Comparison of ENCODE assay signal across 17 cellular contexts in genomic region chr10:130174343-130174742, GRCh38. TPM values are rescaled to one million over a fixed set of nuclear protein-coding genes. Genes with fewer than 3 reads are reported as not detected.
DNase-seq lines count a peak whose midpoint lies in the region; ATAC-seq and TF ChIP-seq lines count a peak whose summit lies in the region.
"Had no signal": no experiment of that assay in that cellular context is flagged by ENCODE, and none has a peak within 500 bp of the region (broad histone marks: within the 10 kb centered on the region; RNA-seq: fewer than 3 reads in every experiment).

No MANE protein-coding gene starts in this region.

- no peak overlapping the region for H3K4me3 Mint-ChIP-seq in CD4-positive, CD25-positive, alpha-beta regulatory T cell
- no peak overlapping the region for H3K4me3 Mint-ChIP-seq in activated T-helper 1 cell treated with anti-CD3 and anti-CD28 coated beads, Interleukin-12 subunit alpha, Interleukin-12 subunit beta, Interleukin-2, Interleukin-4 antibody, amounts not matched to agents 30 ng/mL and 10 ng/mL and 1 ng/mL, durations not matched to agents 14 hours and 24 hours and 36 hours
- no peak overlapping the region for H3K4me3 Mint-ChIP-seq in memory B cell
- H3K4me3 Mint-ChIP-seq: IgD-negative memory B cell had no signal

- H3K56ac ChIP-seq in IMR-90 (ENCODE audit: extremely low read depth, insufficient read depth, low read length) = no peak overlapping the region

- H2BK20ac ChIP-seq in IMR-90 (ENCODE audit: low read depth, low read length) = no peak overlapping the region

- dilution Hi-C loops in IMR-90 (cut with HindIII; ENCODE audit: low sequenced_read_pairs, unreplicated experiment) = no loop called here

- no peak overlapping the region for H3K4me3 ChIP-seq in CD4-positive, CD25-positive, alpha-beta regulatory T cell (ENCODE audit: low read depth, low read length)
- no peak overlapping the region for H3K4me3 ChIP-seq in IMR-90 (ENCODE audit: insufficient read depth, low read depth, low read length)
- H3K4me3 ChIP-seq: SJSA1 had no signal

- no peak overlapping the region for H2BK120ac ChIP-seq in IMR-90 (ENCODE audit: low read depth, low read length)

- CTCF ChIA-PET in IMR-90 (lab: Yijun Ruan, JAX) = no interaction called here

- H3K18ac ChIP-seq in IMR-90 (ENCODE audit: low read depth, low read length) = no peak overlapping the region

- no peak for TF ChIP-seq POLR2A in IMR-90 (IDR thresholded peaks at IDR 0.05; ENCODE audit: low read depth, low read length)

- H3K9me3 Mint-ChIP-seq in CD4-positive, CD25-positive, alpha-beta regulatory T cell = no peaks in the 10 kb centered on the region
- H3K9me3 Mint-ChIP-seq in activated T-helper 1 cell treated with anti-CD3 and anti-CD28 coated beads, Interleukin-12 subunit alpha, Interleukin-12 subunit beta, Interleukin-2, Interleukin-4 antibody, amounts not matched to agents 30 ng/mL and 10 ng/mL and 1 ng/mL, durations not matched to agents 14 hours and 24 hours and 36 hours = no peaks in the 10 kb centered on the region
- no peaks in the 10 kb centered on the region for H3K9me3 Mint-ChIP-seq in memory B cell
- H3K9me3 Mint-ChIP-seq: IgD-negative memory B cell had no signal

- no peak overlapping the region for H4K91ac ChIP-seq in IMR-90 (ENCODE audit: insufficient read depth, low read depth, low read length)

- in situ Hi-C loops in IMR-90 (cut with MboI; ENCODE audit: low sequenced_read_pairs) = no loop called here

- POLR2A ChIA-PET in IMR-90 (lab: Charles Lee; ENCODE audit: unreplicated experiment) = no interaction called here

- no peaks in the 10 kb centered on the region for H3K27me3 ChIP-seq in CD4-positive, CD25-positive, alpha-beta regulatory T cell (ENCODE audit: control insufficient read depth, insufficient read depth, low read length)
- no peaks in the 10 kb centered on the region for H3K27me3 ChIP-seq in IMR-90 (ENCODE audit: control insufficient read depth, insufficient read depth, low read length)
- H3K27me3 ChIP-seq: SJSA1 had no signal

- intact Hi-C loops in IMR-90 (cut with micrococcal nuclease) = no loop called here
- intact Hi-C loops in activated T-helper 1 cell treated with anti-CD3 and anti-CD28 coated beads, Interleukin-12 subunit alpha, Interleukin-12 subunit beta, Interleukin-2, Interleukin-4 antibody, amounts not matched to agents 30 ng/mL and 10 ng/mL and 1 ng/mL, durations not matched to agents 14 hours and 24 hours and 36 hours (cut with micrococcal nuclease) = no loop called here

- no CpG with 5 or more reads among the region's 2 CpGs for WGBS in IMR-90 (ENCODE audit: extremely low coverage in 2 of 2, insufficient read length in 1 of 2), 2 experiments

- no peak for DNase-seq in CD4-positive, CD25-positive, alpha-beta regulatory T cell
- DNase-seq in IMR-90 (peak; percentile 12), memory B cell (ENCODE audit: low spot score in 2 of 2) (no peak), iPS-NIHi11 (ENCODE audit: low spot score) (no peak), omental fat pad (ENCODE audit: low spot score) (no peak)
- no peak for DNase-seq in activated T-helper 1 cell treated with anti-CD3 and anti-CD28 coated beads, Interleukin-12 subunit alpha, Interleukin-12 subunit beta, Interleukin-2, Interleukin-4 antibody, amounts not matched to agents 30 ng/mL and 10 ng/mL and 1 ng/mL, durations not matched to agents 14 hours and 24 hours and 36 hours (ENCODE audit: low spot score)
- DNase-seq: ACHN, AML-193, H7, NCI-H1417 treated with DMSO at 0.1 percent for 48 hours, NCI-H2029, NCI-H2171, NCI-H446 had no signal

- TF ChIP-seq RAD21 in IMR-90 (IDR thresholded peaks at IDR 0.05; ENCODE audit: low read length) = no peak

- no peak overlapping the region for H3K9ac ChIP-seq in IMR-90 (ENCODE audit: low read depth, low read length)

- H2AFZ ChIP-seq in IMR-90 (replicated peaks; ENCODE audit: low read length, poor library complexity) = no peak overlapping the region

- peaks cover 38% of the 10 kb centered on the region for H3K36me3 Mint-ChIP-seq in CD4-positive, CD25-positive, alpha-beta regulatory T cell
- peaks cover 50% of the 10 kb centered on the region for H3K36me3 Mint-ChIP-seq in activated T-helper 1 cell treated with anti-CD3 and anti-CD28 coated beads, Interleukin-12 subunit alpha, Interleukin-12 subunit beta, Interleukin-2, Interleukin-4 antibody, amounts not matched to agents 30 ng/mL and 10 ng/mL and 1 ng/mL, durations not matched to agents 14 hours and 24 hours and 36 hours (ENCODE audit: low read depth)
- peaks cover 23% of the 10 kb centered on the region for H3K36me3 Mint-ChIP-seq in memory B cell

- no peaks in the 10 kb centered on the region for H3K27me3 Mint-ChIP-seq in CD4-positive, CD25-positive, alpha-beta regulatory T cell
- H3K27me3 Mint-ChIP-seq in activated T-helper 1 cell treated with anti-CD3 and anti-CD28 coated beads, Interleukin-12 subunit alpha, Interleukin-12 subunit beta, Interleukin-2, Interleukin-4 antibody, amounts not matched to agents 30 ng/mL and 10 ng/mL and 1 ng/mL, durations not matched to agents 14 hours and 24 hours and 36 hours (ENCODE audit: insufficient read depth) = peaks cover 1% of the 10 kb centered on the region
- no peaks in the 10 kb centered on the region for H3K27me3 Mint-ChIP-seq in memory B cell
- H3K27me3 Mint-ChIP-seq: IgD-negative memory B cell had no signal

- no peak overlapping the region for H2AK5ac ChIP-seq in IMR-90 (ENCODE audit: low read depth, low read length)

- no peak overlapping the region for H3K23ac ChIP-seq in IMR-90 (ENCODE audit: low read depth, low read length)

- H4K5ac ChIP-seq in IMR-90 (ENCODE audit: low read depth, low read length) = no peak overlapping the region

- no peak overlapping the region for H2BK5ac ChIP-seq in IMR-90 (ENCODE audit: low read depth, low read length, poor library complexity, severe bottlenecking)

- H3K14ac ChIP-seq in IMR-90 (replicated peaks; ENCODE audit: low read depth, low read length) = no peak overlapping the region

- H3K4me1 ChIP-seq in CD4-positive, CD25-positive, alpha-beta regulatory T cell (ENCODE audit: control insufficient read depth, insufficient read depth, low read length, poor library complexity, severe bottlenecking) = peaks cover 18% of the 10 kb centered on the region
- peaks cover 2% of the 10 kb centered on the region; the same call in 1 of the 2 replicates for H3K4me1 ChIP-seq in IMR-90 (ENCODE audit: control insufficient read depth, insufficient read depth, low read length)
- H3K4me1 ChIP-seq: SJSA1 had no signal

- no TSS peak for BruUV-seq in IMR-90 (replicated peaks; lab: Mats Ljungman, UMichigan)

- H3K36me3 ChIP-seq in CD4-positive, CD25-positive, alpha-beta regulatory T cell (ENCODE audit: control insufficient read depth, insufficient read depth, low read length) = peaks cover 27% of the 10 kb centered on the region
- peaks cover 27% of the 10 kb centered on the region for H3K36me3 ChIP-seq in IMR-90 (ENCODE audit: control insufficient read depth, insufficient read depth, low read length)

- H3K79me1 ChIP-seq in IMR-90 (ENCODE audit: low read depth in 1 of 2, low read length in 2 of 2) = peaks cover 15 to 20% of the 10 kb centered on the region in 2 experiments; a peak in 3 of 4 replicates

- no peak overlapping the region for H2AK9ac ChIP-seq in IMR-90 (replicated peaks; ENCODE audit: low read depth, low read length, poor library complexity)

- peak overlapping the region; percentile 27 to 74 (median 59) for H3K27ac Mint-ChIP-seq in CD4-positive, CD25-positive, alpha-beta regulatory T cell
- H3K27ac Mint-ChIP-seq in activated T-helper 1 cell treated with anti-CD3 and anti-CD28 coated beads, Interleukin-12 subunit alpha, Interleukin-12 subunit beta, Interleukin-2, Interleukin-4 antibody, amounts not matched to agents 30 ng/mL and 10 ng/mL and 1 ng/mL, durations not matched to agents 14 hours and 24 hours and 36 hours = peak overlapping the region; percentile 70
- H3K27ac Mint-ChIP-seq in memory B cell = peak overlapping the region; percentile 12
- H3K27ac Mint-ChIP-seq: IgD-negative memory B cell had no signal

- no peaks in the 10 kb centered on the region; the same call in 1 of the 2 replicates for H4K20me1 ChIP-seq in IMR-90 (ENCODE audit: insufficient read depth, low read length)

- TF ChIP-seq CTCF in IMR-90 (conservative IDR thresholded peaks at IDR 0.05; ENCODE audit: low read depth, low read length) (no peak), omental fat pad (IDR thresholded peaks at IDR 0.05) (no peak)

- H3K9me1 ChIP-seq in IMR-90 (ENCODE audit: insufficient read depth, low read length) = peaks cover 6% of the 10 kb centered on the region; the same call in 1 of the 2 replicates

- no peaks in the 10 kb centered on the region for H3K9me3 ChIP-seq in CD4-positive, CD25-positive, alpha-beta regulatory T cell (ENCODE audit: control insufficient read depth in 2 of 2, low read length in 2 of 2)
- no peaks in the 10 kb centered on the region for H3K9me3 ChIP-seq in IMR-90 (ENCODE audit: control insufficient read depth, insufficient read depth, low read length)
- H3K9me3 ChIP-seq: SJSA1 had no signal

- no peak overlapping the region for H3K4me2 ChIP-seq in IMR-90 (ENCODE audit: low read depth, low read length)

- no peak overlapping the region for H3K4ac ChIP-seq in IMR-90 (ENCODE audit: low read depth, low read length)

- no peak overlapping the region for H3K27ac ChIP-seq in CD4-positive, CD25-positive, alpha-beta regulatory T cell (ENCODE audit: insufficient read depth, low read length, poor library complexity, severe bottlenecking)
- no peak overlapping the region for H3K27ac ChIP-seq in IMR-90 (ENCODE audit: insufficient read depth, low read length)
- H3K27ac ChIP-seq: SJSA1 had no signal

- no peak overlapping the region for H4K8ac ChIP-seq in IMR-90 (ENCODE audit: low read depth in 2 of 2, low read length in 2 of 2)

- H2BK15ac ChIP-seq in IMR-90 (ENCODE audit: low read depth, low read length) = no peak overlapping the region

- peaks cover 21 to 44% (median 32%) of the 10 kb centered on the region in 4 donors for H3K4me1 Mint-ChIP-seq in CD4-positive, CD25-positive, alpha-beta regulatory T cell
- peaks cover 32% of the 10 kb centered on the region for H3K4me1 Mint-ChIP-seq in activated T-helper 1 cell treated with anti-CD3 and anti-CD28 coated beads, Interleukin-12 subunit alpha, Interleukin-12 subunit beta, Interleukin-2, Interleukin-4 antibody, amounts not matched to agents 30 ng/mL and 10 ng/mL and 1 ng/mL, durations not matched to agents 14 hours and 24 hours and 36 hours (ENCODE audit: low read depth)
- H3K4me1 Mint-ChIP-seq in memory B cell = peaks cover 4% of the 10 kb centered on the region

- no peak for ATAC-seq in CD4-positive, CD25-positive, alpha-beta regulatory T cell (ENCODE audit: low read depth in 2 of 2)
- ATAC-seq in IMR-90 (ENCODE audit: low read depth) (peak; percentile 77), memory B cell (ENCODE audit: low read depth) (no peak), HG03175 (IDR thresholded peaks at IDR 0.05; ENCODE audit: unreplicated experiment) (no peak), omental fat pad (ENCODE audit: low FRiP score) (no peak), HG03135 (IDR thresholded peaks at IDR 0.05; ENCODE audit: unreplicated experiment) (no peak)

RNA-seq across cellular contexts. Expression of gene GLRX3, which starts 38.2 kb away (rescaled TPM):
- 41.4 TPM for total RNA-seq in CD4-positive, CD25-positive, alpha-beta regulatory T cell
- polyA plus RNA-seq in CD4-positive, CD25-positive, alpha-beta regulatory T cell = 100 to 1,000 TPM in 1 of 4 donors, 10 to 100 TPM in 3; 79.5 to 123 (median 98.2) TPM
- total RNA-seq in IMR-90 (2012; rRNA removed) (78.7 and 96.7 TPM in 2 replicates), omental fat pad (10 to 100 TPM; 36.0 to 54.2 (median 43.4) TPM)
- polyA plus RNA-seq in IMR-90 (2012; rRNA removed) = 81.7 and 83.1 TPM in 2 replicates
- 56.2 and 112 TPM in 2 replicates for polyA plus RNA-seq in IMR-90 (2012; cell fraction: cytosol; rRNA removed)
- 14.8 and 55.3 TPM in 2 replicates for polyA plus RNA-seq in IMR-90 (2012; cell fraction: nucleus; rRNA removed; ENCODE audit: low replicate concordance)
- 119 and 129 TPM in 2 replicates for total RNA-seq in activated T-helper 1 cell treated with anti-CD3 and anti-CD28 coated beads, Interleukin-12 subunit alpha, Interleukin-12 subunit beta, Interleukin-2, Interleukin-4 antibody, amounts not matched to agents 30 ng/mL and 10 ng/mL and 1 ng/mL, durations not matched to agents 14 hours and 24 hours and 36 hours

Comparison
In these comparisons a context has a peak if more than half of its experiments do, and no peak if none do; other contexts are left out.
1. H3K27ac Mint-ChIP-seq: peak in every context shown above with its lines; median percentile 70 in activated T-helper 1 cell treated with anti-CD3 and anti-CD28 coated beads, Interleukin-12 subunit alpha, Interleukin-12 subunit beta, Interleukin-2, Interleukin-4 antibody, amounts not matched to agents 30 ng/mL and 10 ng/mL and 1 ng/mL, durations not matched to agents 14 hours and 24 hours and 36 hours; 59 in CD4-positive, CD25-positive, alpha-beta regulatory T cell; 12 in memory B cell.